Comparison of ENCODE assay signal across 10 cellular contexts in genomic region chr3:194046995-194047681, GRCh38.
DNase-seq lines count a peak whose midpoint lies in the region; ATAC-seq, FAIRE-seq and TF ChIP-seq lines count a peak whose summit lies in the region.
"Had no signal": no experiment of that assay in that cellular context is flagged by ENCODE, and none has a peak within 500 bp of the region (broad histone marks: within the 10 kb centered on the region; RNA-seq: fewer than 3 reads in every experiment).

No MANE protein-coding gene starts in this region.

- peaks cover 18% of the 10 kb centered on the region for H3K9me3 Mint-ChIP-seq in activated T-cell treated with anti-CD3 and anti-CD28 coated beads, Interleukin-2, amount 50 U/mL, for 24 hours

- no peak overlapping the region for H3K27ac Mint-ChIP-seq in activated T-cell treated with anti-CD3 and anti-CD28 coated beads, Interleukin-2, amount 50 U/mL, for 24 hours

- no peak overlapping the region for H3K4me3 Mint-ChIP-seq in activated T-cell treated with anti-CD3 and anti-CD28 coated beads, Interleukin-2, amount 50 U/mL, for 24 hours

- H3K79me2 ChIP-seq in endothelial cell of umbilical vein (ENCODE audit: control insufficient read depth, insufficient read depth, low read length) = no peaks in the 10 kb centered on the region

- no peak for TF ChIP-seq POLR2A in endothelial cell of umbilical vein (IDR thresholded peaks at IDR 0.05; ENCODE audit: low read depth, low read length)

- CTCF ChIA-PET in endothelial cell of umbilical vein (lab: Charles Lee) = interaction anchor here (0.8 to 1.8 kb wide), 8 partner anchors 9 to 268 kb away, joined by 3 to 8 read pairs (median 4); no protein-coding TSS in a partner anchor

- no peak overlapping the region for H3K9ac ChIP-seq in endothelial cell of umbilical vein (replicated peaks; ENCODE audit: extremely low read depth, insufficient read depth, low read length)

- H3K4me1 ChIP-seq in endothelial cell of umbilical vein (ENCODE audit: control insufficient read depth, extremely low read depth, insufficient read depth, low read length) = peaks cover 18% of the 10 kb centered on the region

- no peaks in the 10 kb centered on the region for H3K9me1 ChIP-seq in endothelial cell of umbilical vein (replicated peaks; ENCODE audit: control insufficient read depth, extremely low read depth, insufficient read depth, low read length)

- peak; percentile 67 for ATAC-seq in GM18498 (IDR thresholded peaks at IDR 0.05; ENCODE audit: unreplicated experiment)

- in situ Hi-C loops in GM13977 (cut with MboI; ENCODE audit: low pct_unique_long_range_greater_than_20kb, low sequenced_read_pairs, unreplicated experiment) = no loop called here

- dilution Hi-C loops in endothelial cell of umbilical vein (cut with MboI; ENCODE audit: extremely low pct_ligation_motif_present, low sequenced_read_pairs) = no loop called here

- H3K27me3 Mint-ChIP-seq in activated T-cell treated with anti-CD3 and anti-CD28 coated beads, Interleukin-2, amount 50 U/mL, for 24 hours = no peaks in the 10 kb centered on the region

- FAIRE-seq in endothelial cell of umbilical vein (lab: Jason Lieb, UNC) = no peak

- H3K27ac ChIP-seq in endothelial cell of umbilical vein (ENCODE audit: insufficient read depth, low read depth, low read length) = no peak overlapping the region
- H3K27ac ChIP-seq: SJSA1 had no signal

- TF ChIP-seq CTCF in endothelial cell of umbilical vein (IDR thresholded peaks at IDR 0.05; ENCODE audit: extremely low read depth in 1 of 2, insufficient read depth in 1 of 2, low read depth in 1 of 2, low read length in 2 of 2) (no peak), GM13977 (IDR thresholded peaks at IDR 0.05; ENCODE audit: extremely low read depth, insufficient read depth, missing control alignments) (no peak)

- BruUV-seq in endothelial cell of umbilical vein (replicated peaks; lab: Mats Ljungman, UMichigan) = no TSS peak

- DNase-seq in NCI-H1105 treated with DMSO at 0.1 percent for 48 hours (lab: John Stamatoyannopoulos, UW) (peak; percentile 86), endothelial cell of umbilical vein (ENCODE audit: low read depth, low spot score) (peak; percentile 48), putamen (ENCODE audit: low spot score) (peak; percentile 58), GM13977 (ENCODE audit: low spot score) (no peak), glomerular visceral epithelial cell (ENCODE audit: extremely low spot score) (no peak), HuH-7.5 (ENCODE audit: low spot score) (no peak)
- DNase-seq in activated T-cell treated with anti-CD3 and anti-CD28 coated beads, Interleukin-2, amount 50 U/mL, for 24 hours = no peak

- no peak overlapping the region for H3K4me3 ChIP-seq in endothelial cell of umbilical vein (replicated peaks in 1 of 3; ENCODE audit: insufficient read depth in 1 of 3, low read depth in 1 of 3, low read length in 3 of 3)
- H3K4me3 ChIP-seq: SJSA1, skin epidermis had no signal

- no peaks in the 10 kb centered on the region for H3K27me3 ChIP-seq in endothelial cell of umbilical vein (ENCODE audit: control insufficient read depth in 2 of 2, insufficient read depth in 2 of 2, low read length in 2 of 2)
- H3K27me3 ChIP-seq: SJSA1 had no signal

- H3K36me3 Mint-ChIP-seq in activated T-cell treated with anti-CD3 and anti-CD28 coated beads, Interleukin-2, amount 50 U/mL, for 24 hours (ENCODE audit: low read depth) = no peaks in the 10 kb centered on the region

- intact Hi-C loops in endothelial cell of umbilical vein (cut with micrococcal nuclease) = no loop called here

- no peak overlapping the region for H2AFZ ChIP-seq in endothelial cell of umbilical vein (ENCODE audit: low read depth, low read length)

- H3K4me1 Mint-ChIP-seq in activated T-cell treated with anti-CD3 and anti-CD28 coated beads, Interleukin-2, amount 50 U/mL, for 24 hours (ENCODE audit: low read depth) = no peaks in the 10 kb centered on the region

- POLR2A ChIA-PET in endothelial cell of umbilical vein (lab: Charles Lee) = no interaction called here

- no peak overlapping the region for H3K4me2 ChIP-seq in endothelial cell of umbilical vein (ENCODE audit: insufficient read depth, low read length)

- no peaks in the 10 kb centered on the region for H4K20me1 ChIP-seq in endothelial cell of umbilical vein (replicated peaks; ENCODE audit: control insufficient read depth, extremely low read depth, insufficient read depth, low read length)

- peaks cover 2% of the 10 kb centered on the region for H3K9me3 ChIP-seq in endothelial cell of umbilical vein (replicated peaks; ENCODE audit: control insufficient read depth, insufficient read depth, low read length)

- H3K36me3 ChIP-seq in endothelial cell of umbilical vein (ENCODE audit: control insufficient read depth in 2 of 2, extremely low read depth in 1 of 2, insufficient read depth in 2 of 2, low read length in 2 of 2) = no peaks in the 10 kb centered on the region
- H3K36me3 ChIP-seq: SJSA1 had no signal

TF ChIP-seq in endothelial cell of umbilical vein, 7 proteins besides CTCF, POLR2A, EP300 and RAD21:
- TF ChIP-seq EZH2 (IDR thresholded peaks at IDR 0.05; ENCODE audit: borderline replicate concordance, low read depth, low read length, severe bottlenecking) (no peak), JUN (IDR thresholded peaks at IDR 0.05; ENCODE audit: borderline replicate concordance, insufficient read depth, insufficient read length, low read depth) (no peak), MYC (IDR thresholded peaks at IDR 0.05; ENCODE audit: low read depth, low read length) (no peak), FOS (IDR thresholded peaks at IDR 0.05; ENCODE audit: borderline replicate concordance, insufficient read depth, low read length) (no peak)

Comparison
In these comparisons a context has a peak if more than half of its experiments do, and no peak if none do; other contexts are left out.
1. DNase-seq: peak in NCI-H1105 treated with DMSO at 0.1 percent for 48 hours (single experiment), endothelial cell of umbilical vein (single experiment) and putamen (single experiment); none in GM13977 (single experiment), glomerular visceral epithelial cell (single experiment), HuH-7.5 (single experiment) and activated T-cell treated with anti-CD3 and anti-CD28 coated beads, Interleukin-2, amount 50 U/mL, for 24 hours (single experiment).